ENCODE assay signal across 1 cellular context in genomic region chr15:58528197-58528870, GRCh38.
TF ChIP-seq lines count a peak whose summit lies in the region.

No MANE protein-coding gene starts in this region.

TF ChIP-seq in HepG2, 621 proteins besides CTCF, POLR2A, EP300 and RAD21 (continued from another document and continues in another):
- TF ChIP-seq ZNF639 (CRISPR knock-in tag; conservative IDR thresholded peaks at IDR 0.05) (no peak), ZNF33B (CRISPR knock-in tag; IDR thresholded peaks at IDR 0.05) (no peak), MED8 (CRISPR knock-in tag; IDR thresholded peaks at IDR 0.05; ENCODE audit: insufficient replicate concordance) (no peak), ZNF670 (CRISPR knock-in tag; IDR thresholded peaks at IDR 0.05; ENCODE audit: borderline replicate concordance) (no peak), MIXL1 (CRISPR knock-in tag; IDR thresholded peaks at IDR 0.05) (no peak), FUBP1 (CRISPR knock-in tag; IDR thresholded peaks at IDR 0.05; ENCODE audit: borderline replicate concordance) (no peak), ZBTB43 (CRISPR knock-in tag; conservative IDR thresholded peaks at IDR 0.05) (0 out of 2 replicates have a peak, but pooled peaks have one; percentile 50), RELA (CRISPR knock-in tag; IDR thresholded peaks at IDR 0.05) (no peak), SCMH1 (CRISPR knock-in tag; IDR thresholded peaks at IDR 0.05; ENCODE audit: borderline replicate concordance) (no peak), ZNF430 (CRISPR knock-in tag; IDR thresholded peaks at IDR 0.05) (no peak), MIER2 (CRISPR knock-in tag; IDR thresholded peaks at IDR 0.05) (no peak), PRDM4 (CRISPR knock-in tag; IDR thresholded peaks at IDR 0.05; ENCODE audit: borderline replicate concordance) (no peak), DR1 (CRISPR knock-in tag; IDR thresholded peaks at IDR 0.05) (0 out of 2 replicates have a peak, but pooled peaks have one; percentile 52), GLI4 (CRISPR knock-in tag; IDR thresholded peaks at IDR 0.05; ENCODE audit: borderline replicate concordance) (no peak), NRL (CRISPR knock-in tag; IDR thresholded peaks at IDR 0.05; ENCODE audit: borderline replicate concordance) (no peak), ZNF296 (CRISPR knock-in tag; conservative IDR thresholded peaks at IDR 0.05) (no peak), CERS6 (CRISPR knock-in tag; IDR thresholded peaks at IDR 0.05) (no peak), HDAC6 (IDR thresholded peaks at IDR 0.05; ENCODE audit: low read depth, low read length) (no peak), ARID2 (CRISPR knock-in tag; IDR thresholded peaks at IDR 0.05; ENCODE audit: borderline replicate concordance) (no peak), ZNF30 (CRISPR knock-in tag; IDR thresholded peaks at IDR 0.05) (no peak), ZNF577 (CRISPR knock-in tag; IDR thresholded peaks at IDR 0.05; ENCODE audit: borderline replicate concordance, low read depth) (no peak), ZBTB39 (CRISPR knock-in tag; IDR thresholded peaks at IDR 0.05) (peak; percentile 26; the same call in 1 of the 2 replicates), ZBTB26 (CRISPR knock-in tag; IDR thresholded peaks at IDR 0.05; ENCODE audit: borderline replicate concordance) (no peak; the same call in 1 of the 2 replicates), NKX3-1 (CRISPR knock-in tag; IDR thresholded peaks at IDR 0.05) (no peak), TAF1 (CRISPR knock-in tag; IDR thresholded peaks at IDR 0.05) (no peak), SKI (IDR thresholded peaks at IDR 0.05; ENCODE audit: partially characterized antibody) (no peak), ZNF784 (CRISPR knock-in tag; IDR thresholded peaks at IDR 0.05; ENCODE audit: borderline replicate concordance) (peak; percentile 99), RERE (CRISPR knock-in tag; IDR thresholded peaks at IDR 0.05; ENCODE audit: low read depth) (no peak), RNF2 (conservative IDR thresholded peaks at IDR 0.05; ENCODE audit: low read depth) (no peak), ZNF503 (CRISPR knock-in tag; IDR thresholded peaks at IDR 0.05) (peak; percentile 66; the same call in 1 of the 2 replicates), SATB2 (CRISPR knock-in tag; IDR thresholded peaks at IDR 0.05) (no peak), ZNF879 (CRISPR knock-in tag; IDR thresholded peaks at IDR 0.05) (no peak), ZFP36 (IDR thresholded peaks at IDR 0.05; ENCODE audit: borderline replicate concordance, low read depth, low read length, partially characterized antibody) (peak; percentile 12), HIC2 (CRISPR knock-in tag; IDR thresholded peaks at IDR 0.05; ENCODE audit: low read depth) (no peak), ZNF383 (CRISPR knock-in tag; IDR thresholded peaks at IDR 0.05; ENCODE audit: borderline replicate concordance) (no peak), SETDB1 (CRISPR knock-in tag; IDR thresholded peaks at IDR 0.05; ENCODE audit: borderline replicate concordance) (no peak), ZNF354B (CRISPR knock-in tag; IDR thresholded peaks at IDR 0.05) (no peak), SALL1 (CRISPR knock-in tag; IDR thresholded peaks at IDR 0.05) (peak; percentile 82)
